ENCODE assay signal across 7 cellular contexts in genomic region chr1:10693497-10694273, GRCh38.
DNase-seq lines count a peak whose midpoint lies in the region; ATAC-seq, FAIRE-seq and TF ChIP-seq lines count a peak whose summit lies in the region.

No MANE protein-coding gene starts in this region.

- DNase-seq in GM12892 (ENCODE audit: insufficient read length) (peak; percentile 62), SK-N-SH (peak; percentile 74), adipocyte (ENCODE audit: low read depth) (peak; percentile 75), iris pigment epithelial cell (ENCODE audit: low read depth) (peak; percentile 22), ureter (ENCODE audit: low spot score) (no peak)
- peak in 2 of 3 donors; percentile 8 to 12 for DNase-seq in stimulated activated CD4-positive, alpha-beta T cell treated with anti-CD3 and anti-CD28 coated beads, TNF-alpha, amount 100 ng/mL, for 48 hours (ENCODE audit: low read depth in 3 of 3)

- no peak overlapping the region for H3K27ac ChIP-seq in SK-N-SH (ENCODE audit: low read depth in 2 of 2, low read length in 1 of 2)

- no peaks in the 10 kb centered on the region for H3K79me2 ChIP-seq in SK-N-SH (ENCODE audit: insufficient read depth)

- no peaks in the 10 kb centered on the region for H3K9me3 ChIP-seq in SK-N-SH
- no peaks in the 10 kb centered on the region for H3K9me3 ChIP-seq in adipocyte (ENCODE audit: control insufficient read depth, low read length)

- TF ChIP-seq CTCF in SK-N-SH (IDR thresholded peaks at IDR 0.05): no peak

- H3K4me3 ChIP-seq in SK-N-SH (ENCODE audit: low read depth in 2 of 2, low read length in 1 of 2): peak overlapping the region; percentile 60 to 85
- H3K4me3 ChIP-seq in adipocyte (ENCODE audit: low read length): peak overlapping the region; percentile 77

- no peaks in the 10 kb centered on the region for H3K9me2 ChIP-seq in SK-N-SH

- no peak for TF ChIP-seq POLR2A in GM12892 (IDR thresholded peaks at IDR 0.05; ENCODE audit: low read depth, low read length)

- H3K9ac ChIP-seq in SK-N-SH (peak overlapping the region; percentile 51), adipocyte (ENCODE audit: low read length) (no peak overlapping the region)

- H4K20me1 ChIP-seq in SK-N-SH (ENCODE audit: insufficient read depth): no peaks in the 10 kb centered on the region

- POLR2A ChIA-PET in SK-N-SH (lab: Yijun Ruan, JAX): no interaction called here

- H3K27me3 ChIP-seq in SK-N-SH (ENCODE audit: insufficient read depth): no peaks in the 10 kb centered on the region
- peaks cover 40% of the 10 kb centered on the region for H3K27me3 ChIP-seq in adipocyte (replicated peaks; ENCODE audit: control insufficient read depth, insufficient read depth, low read length)

- no peak for TF ChIP-seq RAD21 in SK-N-SH (IDR thresholded peaks at IDR 0.05; ENCODE audit: low read length)

- FAIRE-seq in GM12892 (lab: Jason Lieb, UNC): peak; percentile 56

- 3% methylated on average over 19 of the region's 79 CpGs for WGBS in SK-N-SH (ENCODE audit: low lambda C conversion rate)

- H3K4me2 ChIP-seq in SK-N-SH: peak overlapping the region; percentile 80

- peak; percentile 23 for ATAC-seq in HG03139 (IDR thresholded peaks at IDR 0.05; ENCODE audit: unreplicated experiment)

- H3K4me1 ChIP-seq in SK-N-SH (ENCODE audit: control insufficient read depth in 1 of 2, insufficient read depth in 2 of 2, low read depth in 1 of 2, low read length in 1 of 2) (peaks cover 9% of the 10 kb centered on the region in 2 experiments; a peak in 1 of 4 replicates), adipocyte (ENCODE audit: control insufficient read depth, insufficient read depth, low read length) (no peaks in the 10 kb centered on the region)

- TF ChIP-seq EP300 in SK-N-SH (IDR thresholded peaks at IDR 0.05; ENCODE audit: borderline replicate concordance in 1 of 2, low read depth in 1 of 2, low read length in 1 of 2): no peak

- no peaks in the 10 kb centered on the region for H3F3A ChIP-seq in SK-N-SH (replicated peaks; ENCODE audit: insufficient read depth)

- H3K36me3 ChIP-seq in SK-N-SH (replicated peaks in 1 of 2; ENCODE audit: control insufficient read depth in 1 of 2, insufficient read depth in 2 of 2, low read length in 1 of 2): no peaks in the 10 kb centered on the region
- H3K36me3 ChIP-seq in adipocyte (ENCODE audit: control insufficient read depth, insufficient read depth, low read length, severe bottlenecking): no peaks in the 10 kb centered on the region

- peak overlapping the region; percentile 83 for H2AFZ ChIP-seq in SK-N-SH (ENCODE audit: low read depth)

- CTCF ChIA-PET in SK-N-SH (lab: Yijun Ruan, JAX): interaction anchor here (1.3 to 3.4 kb wide), 5 partner anchors 9 to 180 kb away, joined by 4 to 15 read pairs (median 6); no protein-coding TSS in a partner anchor

TF ChIP-seq in SK-N-SH, 30 proteins besides CTCF, POLR2A, EP300 and RAD21:
- no peak for TF ChIP-seq RFX5 (IDR thresholded peaks at IDR 0.05; ENCODE audit: low read length)
- no peak for TF ChIP-seq GABPA (IDR thresholded peaks at IDR 0.05; ENCODE audit: low read depth)
- TF ChIP-seq JUND (IDR thresholded peaks at IDR 0.05): no peak
- TF ChIP-seq GATA2 (CRISPR knock-in tag; IDR thresholded peaks at IDR 0.05): no peak
- no peak for TF ChIP-seq NRF1 (IDR thresholded peaks at IDR 0.05; ENCODE audit: low read depth, low read length)
- TF ChIP-seq, protein P1, sequence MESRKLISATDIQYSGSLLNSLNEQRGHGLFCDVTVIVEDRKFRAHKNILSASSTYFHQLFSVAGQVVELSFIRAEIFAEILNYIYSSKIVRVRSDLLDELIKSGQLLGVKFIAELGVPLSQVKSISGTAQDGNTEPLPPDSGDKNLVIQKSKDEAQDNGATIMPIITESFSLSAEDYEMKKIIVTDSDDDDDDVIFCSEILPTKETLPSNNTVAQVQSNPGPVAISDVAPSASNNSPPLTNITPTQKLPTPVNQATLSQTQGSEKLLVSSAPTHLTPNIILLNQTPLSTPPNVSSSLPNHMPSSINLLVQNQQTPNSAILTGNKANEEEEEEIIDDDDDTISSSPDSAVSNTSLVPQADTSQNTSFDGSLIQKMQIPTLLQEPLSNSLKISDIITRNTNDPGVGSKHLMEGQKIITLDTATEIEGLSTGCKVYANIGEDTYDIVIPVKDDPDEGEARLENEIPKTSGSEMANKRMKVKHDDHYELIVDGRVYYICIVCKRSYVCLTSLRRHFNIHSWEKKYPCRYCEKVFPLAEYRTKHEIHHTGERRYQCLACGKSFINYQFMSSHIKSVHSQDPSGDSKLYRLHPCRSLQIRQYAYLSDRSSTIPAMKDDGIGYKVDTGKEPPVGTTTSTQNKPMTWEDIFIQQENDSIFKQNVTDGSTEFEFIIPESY (IDR thresholded peaks at IDR 0.05; ENCODE audit: borderline replicate concordance, low read depth): no peak
- TF ChIP-seq FOSL2 (IDR thresholded peaks at IDR 0.05; ENCODE audit: borderline replicate concordance, low read depth): no peak
- TF ChIP-seq RXRA (IDR thresholded peaks at IDR 0.05; ENCODE audit: borderline replicate concordance, low read depth): no peak
- TF ChIP-seq SIN3A (IDR thresholded peaks at IDR 0.05; ENCODE audit: borderline replicate concordance, low read depth, low read length): no peak
- TF ChIP-seq FOXJ3 (CRISPR knock-in tag; IDR thresholded peaks at IDR 0.05): no peak
- no peak for TF ChIP-seq CHD2 (IDR thresholded peaks at IDR 0.05; ENCODE audit: low read length, partially characterized antibody)
- TF ChIP-seq FOXM1 (IDR thresholded peaks at IDR 0.05; ENCODE audit: low read depth): no peak
- no peak for TF ChIP-seq RCOR1 (IDR thresholded peaks at IDR 0.05; ENCODE audit: low read length)
- TF ChIP-seq POLR2AphosphoS5 (IDR thresholded peaks at IDR 0.05; ENCODE audit: low read depth, low read length): no peak
